Comparison of ENCODE assay signal across 1 cellular context in the genomic region with DNA sequence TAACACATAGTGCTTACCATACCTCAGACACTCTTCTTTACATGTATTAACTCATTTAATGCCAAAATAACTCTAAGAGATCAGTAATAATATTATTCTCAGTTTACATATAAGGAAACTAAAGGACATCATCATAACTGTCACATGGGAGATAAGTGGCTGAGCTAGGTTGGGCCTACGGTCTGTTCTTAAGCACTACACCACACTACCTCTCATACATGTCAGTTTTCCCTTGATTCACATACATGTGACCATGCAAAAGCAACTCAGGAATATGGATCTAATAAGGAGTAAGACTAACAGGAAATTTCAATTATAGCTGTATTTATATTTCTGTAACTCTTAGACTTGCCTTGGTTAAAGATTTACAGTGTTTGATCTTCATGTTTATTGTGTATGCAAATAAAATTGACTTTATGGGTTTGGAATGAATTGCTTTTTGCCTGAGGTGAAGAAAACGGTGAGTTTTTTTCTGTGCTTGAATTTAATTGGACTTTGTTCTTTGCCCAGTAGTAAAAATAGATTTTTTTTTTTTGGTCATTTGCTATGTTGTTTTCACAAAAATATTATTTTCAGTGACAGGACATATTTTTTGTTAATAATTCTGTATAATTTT.
TF ChIP-seq lines count a peak whose summit lies in the region.

No MANE protein-coding gene starts in this region.

TF ChIP-seq in A549, 52 proteins besides CTCF, POLR2A, EP300 and RAD21 (continued from another document):
- TF ChIP-seq, protein P1, sequence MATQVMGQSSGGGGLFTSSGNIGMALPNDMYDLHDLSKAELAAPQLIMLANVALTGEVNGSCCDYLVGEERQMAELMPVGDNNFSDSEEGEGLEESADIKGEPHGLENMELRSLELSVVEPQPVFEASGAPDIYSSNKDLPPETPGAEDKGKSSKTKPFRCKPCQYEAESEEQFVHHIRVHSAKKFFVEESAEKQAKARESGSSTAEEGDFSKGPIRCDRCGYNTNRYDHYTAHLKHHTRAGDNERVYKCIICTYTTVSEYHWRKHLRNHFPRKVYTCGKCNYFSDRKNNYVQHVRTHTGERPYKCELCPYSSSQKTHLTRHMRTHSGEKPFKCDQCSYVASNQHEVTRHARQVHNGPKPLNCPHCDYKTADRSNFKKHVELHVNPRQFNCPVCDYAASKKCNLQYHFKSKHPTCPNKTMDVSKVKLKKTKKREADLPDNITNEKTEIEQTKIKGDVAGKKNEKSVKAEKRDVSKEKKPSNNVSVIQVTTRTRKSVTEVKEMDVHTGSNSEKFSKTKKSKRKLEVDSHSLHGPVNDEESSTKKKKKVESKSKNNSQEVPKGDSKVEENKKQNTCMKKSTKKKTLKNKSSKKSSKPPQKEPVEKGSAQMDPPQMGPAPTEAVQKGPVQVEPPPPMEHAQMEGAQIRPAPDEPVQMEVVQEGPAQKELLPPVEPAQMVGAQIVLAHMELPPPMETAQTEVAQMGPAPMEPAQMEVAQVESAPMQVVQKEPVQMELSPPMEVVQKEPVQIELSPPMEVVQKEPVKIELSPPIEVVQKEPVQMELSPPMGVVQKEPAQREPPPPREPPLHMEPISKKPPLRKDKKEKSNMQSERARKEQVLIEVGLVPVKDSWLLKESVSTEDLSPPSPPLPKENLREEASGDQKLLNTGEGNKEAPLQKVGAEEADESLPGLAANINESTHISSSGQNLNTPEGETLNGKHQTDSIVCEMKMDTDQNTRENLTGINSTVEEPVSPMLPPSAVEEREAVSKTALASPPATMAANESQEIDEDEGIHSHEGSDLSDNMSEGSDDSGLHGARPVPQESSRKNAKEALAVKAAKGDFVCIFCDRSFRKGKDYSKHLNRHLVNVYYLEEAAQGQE (IDR thresholded peaks at IDR 0.05) = no peak
- no peak for TF ChIP-seq MAX (IDR thresholded peaks at IDR 0.05)
- TF ChIP-seq POLR2AphosphoS2 (conservative IDR thresholded peaks at IDR 0.05; ENCODE audit: low read length) = no peak
- no peak for TF ChIP-seq PBX3 (IDR thresholded peaks at IDR 0.05)
- no peak for TF ChIP-seq TFCP2L1 (CRISPR knock-in tag; IDR thresholded peaks at IDR 0.05)
- TF ChIP-seq TP53 (CRISPR knock-in tag; IDR thresholded peaks at IDR 0.05) = no peak
